Comparison of ENCODE assay signal across 15 cellular contexts in genomic region chr19:51111606-51112005, GRCh38. TPM values are rescaled to one million over a fixed set of nuclear protein-coding genes. Genes with fewer than 3 reads are reported as not detected.
A peak's percentile ranks its signal among the peaks of the same experiment; 100 is the strongest.
DNase-seq lines count a peak whose midpoint lies in the region; ATAC-seq and TF ChIP-seq lines count a peak whose summit lies in the region.
"Had no signal": no experiment of that assay in that cellular context is flagged by ENCODE, and none has a peak within 500 bp of the region (broad histone marks: within the 10 kb centered on the region; RNA-seq: fewer than 3 reads in every experiment).

No MANE protein-coding gene starts in this region.

- H3K9me3 ChIP-seq in heart left ventricle, result no peaks in the 10 kb centered on the region
- H3K9me3 ChIP-seq in PC-9 (ENCODE audit: insufficient read depth, low read depth), result no peaks in the 10 kb centered on the region
- H3K9me3 ChIP-seq in CD8-positive, alpha-beta memory T cell (ENCODE audit: low read length), result no peaks in the 10 kb centered on the region
- H3K9me3 ChIP-seq: colonic mucosa had no signal

- TF ChIP-seq POLR2A in heart left ventricle (IDR thresholded peaks at IDR 0.05), result no peak

- no peak overlapping the region for H2AFZ ChIP-seq in PC-9

- H3K4me3 Mint-ChIP-seq in T-cell, result no peak overlapping the region
- no peak overlapping the region for H3K4me3 Mint-ChIP-seq in CD8-positive, alpha-beta memory T cell
- H3K4me3 Mint-ChIP-seq: activated T-cell treated with anti-CD3 and anti-CD28 coated beads, Interleukin-2, amount 50 U/mL, for 72 hours had no signal

- DNase-seq in cardiac septum (ENCODE audit: low spot score), result peak; percentile 26
- DNase-seq in heart left ventricle, result no peak
- DNase-seq in PC-9, result no peak
- no peak for DNase-seq in foreskin fibroblast
- no peak for DNase-seq in activated CD4-positive, alpha-beta T cell treated with anti-CD3 and anti-CD28 coated beads, Interleukin-2, amount 50 U/mL, for 4 hours
- no peak for DNase-seq in T-cell
- DNase-seq in CD8-positive, alpha-beta memory T cell, result no peak
- DNase-seq in NCI-H774 (lab: John Stamatoyannopoulos, UW), result no peak
- DNase-seq: activated T-cell treated with anti-CD3 and anti-CD28 coated beads, Interleukin-2, amount 50 U/mL, for 72 hours; C1 segment of cervical spinal cord; colonic mucosa; NCI-H1436; substantia nigra had no signal

- no peak overlapping the region for H3K4me2 ChIP-seq in PC-9

- POLR2A ChIA-PET in PC-9 (lab: Charles Lee; ENCODE audit: unreplicated experiment) (no interaction called here), T-cell (lab: Charles Lee) (no interaction called here)
- POLR2A ChIA-PET in CD8-positive, alpha-beta memory T cell (lab: Charles Lee), result no interaction called here

- H3K9me3 Mint-ChIP-seq in T-cell, result no peaks in the 10 kb centered on the region
- H3K9me3 Mint-ChIP-seq in CD8-positive, alpha-beta memory T cell, result no peaks in the 10 kb centered on the region
- H3K9me3 Mint-ChIP-seq: activated T-cell treated with anti-CD3 and anti-CD28 coated beads, Interleukin-2, amount 50 U/mL, for 72 hours had no signal

- H3K4me1 ChIP-seq in heart left ventricle (peaks cover 0 to 45% (median 13%) of the 10 kb centered on the region in 12 donors), PC-9 (replicated peaks; ENCODE audit: insufficient read depth) (peaks cover 10% of the 10 kb centered on the region)
- peaks cover 51% of the 10 kb centered on the region for H3K4me1 ChIP-seq in CD8-positive, alpha-beta memory T cell (ENCODE audit: insufficient read depth, low read length)

- no peaks in the 10 kb centered on the region for H4K20me1 ChIP-seq in PC-9 (ENCODE audit: insufficient read depth)

- H3K36me3 ChIP-seq in heart left ventricle (no peaks in the 10 kb centered on the region), PC-9 (ENCODE audit: low read depth) (no peaks in the 10 kb centered on the region)
- no peaks in the 10 kb centered on the region for H3K36me3 ChIP-seq in CD8-positive, alpha-beta memory T cell (ENCODE audit: insufficient read depth, low read length)
- H3K36me3 ChIP-seq: colonic mucosa had no signal

- intact Hi-C loops in cardiac septum (cut with DNase I), result no loop called here
- intact Hi-C loops in heart left ventricle (cut with DNase I), result loop anchor here in 1 of 10 donors (10.0 kb wide), 1 partner anchor 473 kb away; no protein-coding TSS in a partner anchor
- intact Hi-C loops in PC-9 (cut with micrococcal nuclease; ENCODE audit: unreplicated experiment), result no loop called here

- H3K27me3 ChIP-seq in heart left ventricle (peaks cover 0 to 18% (median 0%) of the 10 kb centered on the region in 9 donors), PC-9 (ENCODE audit: insufficient read depth, low read depth) (peaks cover 60% of the 10 kb centered on the region)
- H3K27me3 ChIP-seq in CD8-positive, alpha-beta memory T cell (ENCODE audit: insufficient read depth, low read length, poor library complexity, severe bottlenecking), result no peaks in the 10 kb centered on the region
- H3K27me3 ChIP-seq: colonic mucosa had no signal

- peaks cover 0 to 5% of the 10 kb centered on the region in 2 donors for H3K27me3 Mint-ChIP-seq in T-cell
- H3K27me3 Mint-ChIP-seq in CD8-positive, alpha-beta memory T cell, result peaks cover 0 to 3% of the 10 kb centered on the region in 2 donors

- no TSS peak for BruUV-seq in PC-9 (replicated peaks; lab: Mats Ljungman, UMichigan)

- no peaks in the 10 kb centered on the region for H3K9me2 ChIP-seq in PC-9 (ENCODE audit: insufficient read depth)

- TF ChIP-seq CTCF in heart left ventricle (IDR thresholded peaks at IDR 0.05) (peak in 1 of 12 donors; percentile 6), PC-9 (conservative IDR thresholded peaks at IDR 0.05) (0 out of 2 replicates have a peak, but pooled peaks have one; percentile 26), foreskin fibroblast (IDR thresholded peaks at IDR 0.05; ENCODE audit: low read depth, low read length) (peak; percentile 9)

- peaks cover 13% of the 10 kb centered on the region for H3K79me2 ChIP-seq in PC-9 (ENCODE audit: low read depth)

- no peak overlapping the region for H3K27ac ChIP-seq in heart left ventricle
- no peak overlapping the region for H3K27ac ChIP-seq in PC-9
- H3K27ac ChIP-seq in CD8-positive, alpha-beta memory T cell (ENCODE audit: low read depth, low read length), result no peak overlapping the region
- H3K27ac ChIP-seq: colonic mucosa had no signal

- H3K27ac Mint-ChIP-seq in T-cell, result no peak overlapping the region
- H3K27ac Mint-ChIP-seq in CD8-positive, alpha-beta memory T cell, result no peak overlapping the region
- H3K27ac Mint-ChIP-seq: activated T-cell treated with anti-CD3 and anti-CD28 coated beads, Interleukin-2, amount 50 U/mL, for 72 hours had no signal

- 38 to 49% (median 45%) methylated on average over 6 of the region's 6 CpGs for WGBS in heart left ventricle, 4 donors

- ATAC-seq in heart left ventricle, result no peak
- ATAC-seq in T-cell (replicated peaks in 1 of 4), result no peak
- ATAC-seq: activated T-cell treated with anti-CD3 and anti-CD28 coated beads, Interleukin-2, amount 50 U/mL, for 72 hours had no signal

- peaks cover 9% of the 10 kb centered on the region for H3F3A ChIP-seq in PC-9 (ENCODE audit: insufficient read depth, low read depth)

- no peaks in the 10 kb centered on the region for H3K36me3 Mint-ChIP-seq in T-cell
- H3K36me3 Mint-ChIP-seq in CD8-positive, alpha-beta memory T cell, result peaks cover 0 to 12% (median 1%) of the 10 kb centered on the region in 3 donors

- H3K4me3 ChIP-seq in heart left ventricle (no peak overlapping the region), PC-9 (no peak overlapping the region), foreskin fibroblast (ENCODE audit: low read depth in 1 of 2, low read length in 2 of 2) (no peak overlapping the region)
- H3K4me3 ChIP-seq in CD8-positive, alpha-beta memory T cell (ENCODE audit: low read length), result no peak overlapping the region
- H3K4me3 ChIP-seq: colonic mucosa, lung had no signal

- H3K4me1 Mint-ChIP-seq in T-cell, result peaks cover 31 to 55% (median 51%) of the 10 kb centered on the region in 3 donors
- H3K4me1 Mint-ChIP-seq in CD8-positive, alpha-beta memory T cell, result peaks cover 21 to 43% (median 29%) of the 10 kb centered on the region in 3 donors

- CTCF ChIA-PET in PC-9 (lab: Charles Lee), result interaction anchor here (0.6 kb wide), 1 partner anchor 216 kb away, joined by 3 read pairs; no protein-coding TSS in a partner anchor
- CTCF ChIA-PET in T-cell (lab: Charles Lee), result interaction anchor here in 1 of 2 donors (0.7 kb wide), 1 partner anchor 14 kb away, joined by 3 read pairs; no protein-coding TSS in a partner anchor
- CTCF ChIA-PET in CD8-positive, alpha-beta memory T cell (lab: Charles Lee), result no interaction called here

RNA-seq across cellular contexts. Expression of gene CTU1, which starts 3.4 kb away (rescaled TPM):
- total RNA-seq in cardiac septum, result 4.2 TPM
- total RNA-seq in heart left ventricle, result 10 to 100 TPM in 1 of 9 donors, 1 to 10 TPM in 8; 2.5 to 11.2 (median 4.2) TPM
- polyA plus RNA-seq in heart left ventricle, result 1 to 10 TPM; 1.4 to 2.4 TPM
- 7.2 and 12.6 TPM in 2 replicates for total RNA-seq in PC-9 (2021)
- 10 to 100 TPM in 3 of 5 donors, 1 to 10 TPM in 2; 3.2 to 18.1 (median 15.9) TPM for total RNA-seq in T-cell
- total RNA-seq in CD8-positive, alpha-beta memory T cell, result 10 to 100 TPM; 11.0 to 13.4 TPM
- polyA plus RNA-seq in CD8-positive, alpha-beta memory T cell, result 8.8 TPM

RNA-seq across cellular contexts. Expression of gene SIGLEC9, which starts 13.1 kb away (rescaled TPM):
- total RNA-seq in cardiac septum (1.4 TPM), heart left ventricle (10 to 100 TPM in 1 of 9 donors, 1 to 10 TPM in 6, under 1 TPM in 2; 0.35 to 18.5 (median 1.7) TPM), PC-9 (2021) (not detected in 2 replicates), T-cell (1 to 10 TPM in 3 of 5 donors, under 1 TPM in 2; 0.73 to 2.6 (median 1.6) TPM)
- polyA plus RNA-seq in heart left ventricle, result 1 to 10 TPM in 1 of 2 donors, under 1 TPM in 1; 0.27 to 2.0 TPM
- total RNA-seq in CD8-positive, alpha-beta memory T cell, result under 1 TPM; 0.46 to 0.93 TPM
- 3.6 TPM for polyA plus RNA-seq in CD8-positive, alpha-beta memory T cell
- total RNA-seq: RPMI7951 had no signal

RNA-seq across cellular contexts. Expression of gene KLK14, which starts 28.9 kb away (rescaled TPM):
- total RNA-seq in cardiac septum, result 0.32 TPM
- under 1 TPM in 6 of 9 donors, not detected in 3; 0.23 to 0.64 (median 0.34) TPM for total RNA-seq in heart left ventricle
- under 1 TPM in 1 of 2 donors, not detected in 1; 0.17 TPM for polyA plus RNA-seq in heart left ventricle
- 0.35 and 0.57 TPM in 2 replicates for total RNA-seq in PC-9 (2021)
- under 1 TPM; 0.42 to 0.78 (median 0.70) TPM for total RNA-seq in T-cell
- under 1 TPM; 0.26 to 0.31 TPM for total RNA-seq in CD8-positive, alpha-beta memory T cell
- not detected for polyA plus RNA-seq in CD8-positive, alpha-beta memory T cell
- total RNA-seq: RPMI7951 had no signal

RNA-seq across cellular contexts. Expression of gene SIGLEC7, which starts 30.5 kb away (rescaled TPM):
- total RNA-seq in cardiac septum (0.70 TPM), heart left ventricle (1 to 10 TPM in 3 of 9 donors, under 1 TPM in 4, not detected in 2; 0.51 to 6.1 (median 0.63) TPM), PC-9 (2021) (not detected in 2 replicates), T-cell (1 to 10 TPM in 2 of 5 donors, under 1 TPM in 2, not detected in 1; 0.30 to 3.3 (median 1.0) TPM)
- 1 to 10 TPM; 1.0 to 1.2 TPM for polyA plus RNA-seq in heart left ventricle
- under 1 TPM; 0.42 to 0.46 TPM for total RNA-seq in CD8-positive, alpha-beta memory T cell
- polyA plus RNA-seq in CD8-positive, alpha-beta memory T cell, result 2.5 TPM
- total RNA-seq: activated T-cell treated with anti-CD3 and anti-CD28 coated beads, Interleukin-2, amount 50 U/mL, for 72 hours; RPMI7951 had no signal

RNA-seq across cellular contexts. Expression of gene KLK13, which starts 46.7 kb away (rescaled TPM):
- total RNA-seq in cardiac septum (not detected), heart left ventricle (1 to 10 TPM in 1 of 9 donors, not detected in 8; 2.2 TPM), PC-9 (2021) (not detected in 2 replicates), T-cell (not detected)
- under 1 TPM in 1 of 2 donors, not detected in 1; 0.90 TPM for polyA plus RNA-seq in heart left ventricle
- total RNA-seq in CD8-positive, alpha-beta memory T cell, result not detected
- polyA plus RNA-seq in CD8-positive, alpha-beta memory T cell, result not detected
- total RNA-seq: activated T-cell treated with anti-CD3 and anti-CD28 coated beads, Interleukin-2, amount 50 U/mL, for 72 hours; colonic mucosa; RPMI7951 had no signal
